In the genomic region with DNA sequence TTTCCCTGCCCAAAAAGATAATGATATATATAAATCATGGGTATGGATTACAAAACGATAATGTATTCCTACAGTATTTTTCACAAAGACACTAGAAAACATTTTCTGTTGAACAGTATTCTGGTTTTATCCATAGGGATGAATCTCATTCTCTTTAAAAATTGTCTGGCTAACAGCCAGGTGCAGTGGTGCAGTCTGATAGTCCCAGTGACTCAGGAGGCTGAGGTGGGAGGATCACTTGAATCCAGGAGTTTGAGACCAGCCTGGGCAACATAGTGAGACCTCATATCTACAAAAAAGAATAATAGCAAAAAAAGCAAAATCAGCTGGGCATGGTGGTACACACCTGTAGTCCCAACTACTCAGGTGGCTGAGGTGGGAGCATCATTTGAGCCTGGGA, we compare ENCODE assay signal across 21 cellular contexts. TPM values are rescaled to one million over a fixed set of nuclear protein-coding genes. Genes with fewer than 3 reads are reported as not detected.
DNase-seq lines count a peak whose midpoint lies in the region; ATAC-seq and TF ChIP-seq lines count a peak whose summit lies in the region.
"Had no signal": no experiment of that assay in that cellular context is flagged by ENCODE, and none has a peak within 500 bp of the region (broad histone marks: within the 10 kb centered on the region; RNA-seq: fewer than 3 reads in every experiment).

No MANE protein-coding gene starts in this region.

- peaks cover 88% of the 10 kb centered on the region for H3K79me2 ChIP-seq in KMS-11 (ENCODE audit: insufficient read depth, low read depth)

- no peak for TF ChIP-seq CTCF in KMS-11 (conservative IDR thresholded peaks at IDR 0.05; ENCODE audit: low read depth, low read length)
- no peak for TF ChIP-seq CTCF in fibroblast of mammary gland (conservative IDR thresholded peaks at IDR 0.05; ENCODE audit: control insufficient read depth, insufficient read depth, low read depth, low read length)
- no peak for TF ChIP-seq CTCF in uterus (IDR thresholded peaks at IDR 0.05)
- TF ChIP-seq CTCF in CD14-positive monocyte (IDR thresholded peaks at IDR 0.05), result no peak

- H3K9me3 ChIP-seq in uterus, result no peaks in the 10 kb centered on the region
- H3K9me3 ChIP-seq: BLaER1 treated with 17β-estradiol and CSF1 and Interleukin-3, amounts not matched to agents 10 nM and 100 nM had no signal

- DNase-seq in DMS 273 (lab: John Stamatoyannopoulos, UW; ENCODE audit: unreplicated experiment) (peak; percentile 89), DMS 273 treated with DMSO at 0.1 percent for 48 hours (lab: John Stamatoyannopoulos, UW) (no peak), EH (ENCODE audit: low read depth) (peak; percentile 15), fibroblast of mammary gland (ENCODE audit: low read depth) (peak; percentile 23), uterus (no peak), CD14-positive monocyte (ENCODE audit: low spot score) (no peak)
- DNase-seq: Calu3; CD8-positive, alpha-beta memory T cell; DMS53; NCI-H1105 treated with DMSO at 0.1 percent for 48 hours; NCI-H2081 treated with DMSO at 0.1 percent for 48 hours; NCI-H2171 treated with DMSO at 0.1 percent for 48 hours; NCI-H69 had no signal

- H3K36me3 ChIP-seq in KMS-11 (ENCODE audit: insufficient read depth), result 0 out of 2 replicates have a peak, but pooled peaks cover under 1% of the 10 kb centered on the region
- no peaks in the 10 kb centered on the region for H3K36me3 ChIP-seq in uterus

- intact Hi-C loops in uterus (cut with DNase I; ENCODE audit: low total_unique reads), result no loop called here
- intact Hi-C loops in CD14-positive monocyte (cut with micrococcal nuclease), result loop anchor here in 1 of 2 donors (10.0 kb wide), 1 partner anchor 117 kb away; no protein-coding TSS in a partner anchor

- peak overlapping the region; percentile 41; the same call in 1 of the 2 replicates for H3K27ac ChIP-seq in KMS-11
- no peak overlapping the region for H3K27ac ChIP-seq in uterus
- H3K27ac ChIP-seq: 22Rv1; BLaER1 treated with 17β-estradiol and CSF1 and Interleukin-3, amounts not matched to agents 10 nM and 100 nM had no signal

- no peaks in the 10 kb centered on the region for H3K9me3 Mint-ChIP-seq in CD14-positive monocyte
- H3K9me3 Mint-ChIP-seq: CD8-positive, alpha-beta memory T cell had no signal

- peak overlapping the region; percentile 67 for H3K4me2 ChIP-seq in KMS-11
- H3K4me2 ChIP-seq: BLaER1 treated with 17β-estradiol and CSF1 and Interleukin-3, amounts not matched to agents 10 nM and 100 nM had no signal

- H3K4me3 ChIP-seq in KMS-11 (IDR thresholded peaks at IDR 0.05; ENCODE audit: insufficient read depth, low read depth, low read length) (peak overlapping the region; percentile 49), fibroblast of mammary gland (ENCODE audit: control insufficient read depth, low read depth, low read length) (no peak overlapping the region), uterus (no peak overlapping the region)
- H3K4me3 ChIP-seq: BLaER1 treated with 17β-estradiol and CSF1 and Interleukin-3, amounts not matched to agents 10 nM and 100 nM had no signal

- H3K27ac Mint-ChIP-seq in CD14-positive monocyte, result peak overlapping the region in 3 of 7 donors; percentile 17 to 45 (median 32)

- no peak for TF ChIP-seq POLR2A in uterus (IDR thresholded peaks at IDR 0.05)

- no peaks in the 10 kb centered on the region for H3K27me3 ChIP-seq in KMS-11 (ENCODE audit: insufficient read depth, low read depth)
- no peaks in the 10 kb centered on the region for H3K27me3 ChIP-seq in uterus
- H3K27me3 ChIP-seq: BLaER1 treated with 17β-estradiol and CSF1 and Interleukin-3, amounts not matched to agents 10 nM and 100 nM had no signal

- no peaks in the 10 kb centered on the region for H4K20me1 ChIP-seq in KMS-11 (ENCODE audit: insufficient read depth)

- H3K4me1 ChIP-seq in KMS-11 (ENCODE audit: low read depth, poor library complexity, severe bottlenecking) (peaks cover 77% of the 10 kb centered on the region), uterus (no peaks in the 10 kb centered on the region)
- H3K4me1 ChIP-seq: BLaER1 treated with 17β-estradiol and CSF1 and Interleukin-3, amounts not matched to agents 10 nM and 100 nM had no signal

- peak overlapping the region; percentile 1; the same call in 1 of the 2 replicates for H3K9ac ChIP-seq in KMS-11
- H3K9ac ChIP-seq: BLaER1 treated with 17β-estradiol and CSF1 and Interleukin-3, amounts not matched to agents 10 nM and 100 nM had no signal

- no peaks in the 10 kb centered on the region for H3K4me1 Mint-ChIP-seq in CD14-positive monocyte

- no peak overlapping the region for H2AFZ ChIP-seq in KMS-11 (ENCODE audit: low read depth)

- peaks cover 38 to 69% of the 10 kb centered on the region in 2 donors for H3K36me3 Mint-ChIP-seq in CD14-positive monocyte

- H3K27me3 Mint-ChIP-seq in CD14-positive monocyte (ENCODE audit: low read depth in 3 of 3), result peaks cover 0 to 2% (median 0%) of the 10 kb centered on the region in 3 donors
- H3K27me3 Mint-ChIP-seq: CD8-positive, alpha-beta memory T cell had no signal

- no peak for ATAC-seq in GM18909 (IDR thresholded peaks at IDR 0.05; ENCODE audit: poor library complexity, unreplicated experiment)
- ATAC-seq: HCT116 had no signal

- H3K4me3 Mint-ChIP-seq in CD14-positive monocyte, result no peak overlapping the region
- H3K4me3 Mint-ChIP-seq: CD8-positive, alpha-beta memory T cell had no signal

RNA-seq across cellular contexts. Expression of a gene that starts 23.3 kb away (rescaled TPM):
- total RNA-seq in uterus, result 100 to 1,000 TPM in 2 of 4 donors, 10 to 100 TPM in 2; 66.8 to 240 (median 92.6) TPM
- polyA plus RNA-seq in CD14-positive monocyte, result 10 to 100 TPM; 10.8 to 11.7 TPM

RNA-seq across cellular contexts. Expression of a gene that starts 31.6 kb away (rescaled TPM):
- 10 to 100 TPM; 22.3 to 53.5 (median 32.7) TPM for total RNA-seq in uterus
- polyA plus RNA-seq in CD14-positive monocyte, result 10 to 100 TPM; 37.7 to 43.3 TPM

RNA-seq across cellular contexts. Expression of a gene that starts 32.9 kb away (rescaled TPM):
- 100 to 1,000 TPM in 1 of 4 donors, 10 to 100 TPM in 3; 73.5 to 114 (median 89.1) TPM for total RNA-seq in uterus
- polyA plus RNA-seq in CD14-positive monocyte, result 100 to 1,000 TPM; 252 to 266 TPM

RNA-seq across cellular contexts. Expression of a gene that starts 45.8 kb away (rescaled TPM):
- total RNA-seq in uterus, result under 1 TPM in 1 of 4 donors, not detected in 3; 0.26 TPM
- not detected for polyA plus RNA-seq in CD14-positive monocyte
- total RNA-seq: H1, NCI-H460, Right ventricle myocardium inferior had no signal

RNA-seq across cellular contexts. Expression of a gene that starts 55.7 kb away (rescaled TPM):
- total RNA-seq in uterus, result 100 to 1,000 TPM in 1 of 4 donors, 10 to 100 TPM in 2, 1 to 10 TPM in 1; 3.2 to 186 (median 21.3) TPM
- 100 to 1,000 TPM; 103 to 110 TPM for polyA plus RNA-seq in CD14-positive monocyte

Comparison
In these comparisons a context has a peak if more than half of its experiments do, and no peak if none do; other contexts are left out.
1. DNase-seq: peak in DMS 273 (single experiment), EH (single experiment) and fibroblast of mammary gland (single experiment); none in DMS 273 treated with DMSO at 0.1 percent for 48 hours (single experiment), uterus (0 of 2) and CD14-positive monocyte (single experiment).